Comparison of ENCODE assay signal across 19 cellular contexts in the genomic region with DNA sequence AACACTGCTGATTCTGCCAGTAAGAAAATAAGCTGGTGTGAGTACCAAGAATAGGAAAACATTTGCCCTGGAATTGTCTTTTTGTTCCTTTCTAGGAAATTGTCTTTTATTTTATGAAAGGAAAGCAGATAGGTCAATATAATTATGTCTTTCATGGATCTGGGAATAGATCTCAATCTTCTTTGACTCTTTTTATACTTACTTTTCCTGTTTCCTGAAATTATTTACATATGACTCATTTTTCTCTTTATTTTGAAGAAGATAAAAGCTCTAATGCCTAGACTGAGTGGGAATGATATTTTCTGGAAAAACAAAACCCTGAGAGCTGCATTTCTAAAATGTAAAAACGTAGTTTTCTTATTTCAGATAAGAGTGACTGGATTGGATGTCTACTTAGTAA.
A peak's percentile ranks its signal among the peaks of the same experiment; 100 is the strongest.
DNase-seq lines count a peak whose midpoint lies in the region; ATAC-seq, FAIRE-seq and TF ChIP-seq lines count a peak whose summit lies in the region.
"Had no signal": no experiment of that assay in that cellular context is flagged by ENCODE, and none has a peak within 500 bp of the region (broad histone marks: within the 10 kb centered on the region; RNA-seq: fewer than 3 reads in every experiment).

No MANE protein-coding gene starts in this region.

- intact Hi-C loops in PC-3 (cut with micrococcal nuclease): no loop called here

- peaks cover 2% of the 10 kb centered on the region for H3K27me3 Mint-ChIP-seq in endothelial cell (ENCODE audit: unreplicated experiment)
- H3K27me3 Mint-ChIP-seq in osteocyte (ENCODE audit: unreplicated experiment): no peaks in the 10 kb centered on the region
- no peaks in the 10 kb centered on the region for H3K27me3 Mint-ChIP-seq in activated T-cell treated with anti-CD3 and anti-CD28 coated beads, Interleukin-2, amount 50 U/mL, for 4 hours (ENCODE audit: low read depth)

- no peaks in the 10 kb centered on the region for H3F3A ChIP-seq in PC-3 (ENCODE audit: low read length, unreplicated experiment)

- H2AFZ ChIP-seq in PC-3 (ENCODE audit: low read length): no peak overlapping the region

- no peaks in the 10 kb centered on the region for H3K9me2 ChIP-seq in PC-3 (replicated peaks; ENCODE audit: low read length)

- H3K27ac Mint-ChIP-seq in endothelial cell (ENCODE audit: unreplicated experiment) (peak overlapping the region; percentile 0), osteocyte (ENCODE audit: unreplicated experiment) (peak overlapping the region; percentile 73)

- H3K79me2 ChIP-seq in PC-3 (ENCODE audit: low read length): no peaks in the 10 kb centered on the region

- FAIRE-seq in G401.6 (lab: Jason Lieb, UNC) (peak; percentile 11), HTR-8/SVneo (lab: Jason Lieb, UNC) (no peak)

- no peaks in the 10 kb centered on the region for H3K36me3 ChIP-seq in PC-3 (ENCODE audit: low read depth, low read length)
- H3K36me3 ChIP-seq in tibial nerve: peaks cover 0 to 41% (median 0%) of the 10 kb centered on the region in 3 donors
- H3K36me3 ChIP-seq: HAP-1 had no signal

- TF ChIP-seq EP300 in tibial nerve (IDR thresholded peaks at IDR 0.05): no peak

- H3K36me3 Mint-ChIP-seq in endothelial cell (ENCODE audit: low read depth, unreplicated experiment): no peaks in the 10 kb centered on the region
- peaks cover 22% of the 10 kb centered on the region for H3K36me3 Mint-ChIP-seq in osteocyte (ENCODE audit: unreplicated experiment)
- H3K36me3 Mint-ChIP-seq in activated T-cell treated with anti-CD3 and anti-CD28 coated beads, Interleukin-2, amount 50 U/mL, for 4 hours (ENCODE audit: insufficient read depth): peaks cover 42% of the 10 kb centered on the region

- H3K4me1 ChIP-seq in PC-3 (ENCODE audit: insufficient read depth, low read length) (peaks cover 14% of the 10 kb centered on the region), tibial nerve (no peaks in the 10 kb centered on the region)
- H3K4me1 ChIP-seq: HAP-1 had no signal

- peak overlapping the region; percentile 30; the same call in 1 of the 2 replicates for H3K4me2 ChIP-seq in PC-3 (ENCODE audit: low read length)

- DNase-seq in PC-3 (no peak), endothelial cell (ENCODE audit: low spot score) (no peak), osteocyte (ENCODE audit: extremely low spot score, unreplicated experiment) (no peak), tibial nerve (ENCODE audit: low spot score in 2 of 2) (no peak), HTR-8/SVneo (ENCODE audit: insufficient read length, low spot score) (no peak)
- DNase-seq in activated T-cell treated with anti-CD3 and anti-CD28 coated beads, Interleukin-2, amount 50 U/mL, for 4 hours: no peak
- DNase-seq: ACHN, C1 segment of cervical spinal cord, DMS79 treated with DMSO at 0.1 percent for 48 hours, GF-D8, NCI-H1105, NCI-H1694 treated with DMSO at 0.1 percent for 48 hours, NCI-H2107, NCI-H2227 treated with DMSO at 0.1 percent for 48 hours, NCI-H524 treated with DMSO at 0.1 percent for 48 hours, RPMI8226, SHP77 treated with DMSO at 0.1 percent for 48 hours had no signal

- H3K27ac ChIP-seq in PC-3 (ENCODE audit: low read length) (peak overlapping the region; percentile 36; the same call in 1 of the 2 replicates), tibial nerve (no peak overlapping the region)

- 67 to 86% methylated on average over 1 of the region's 1 CpG for WGBS in tibial nerve, 2 donors

- TF ChIP-seq POLR2A in tibial nerve (IDR thresholded peaks at IDR 0.05): no peak

- ATAC-seq in PC-3: peak; percentile 74
- ATAC-seq in activated T-cell treated with anti-CD3 and anti-CD28 coated beads, Interleukin-2, amount 50 U/mL, for 4 hours: no peak

- H3K9ac ChIP-seq in PC-3 (ENCODE audit: low read length): no peak overlapping the region

- CTCF ChIA-PET in PC-3 (lab: Charles Lee): no interaction called here

- H3K27me3 ChIP-seq in PC-3 (ENCODE audit: low read length) (no peaks in the 10 kb centered on the region), tibial nerve (no peaks in the 10 kb centered on the region)

- POLR2A ChIA-PET in PC-3 (lab: Charles Lee; ENCODE audit: unreplicated experiment): no interaction called here

- TF ChIP-seq CTCF in PC-3 (conservative IDR thresholded peaks at IDR 0.05; ENCODE audit: low read depth, low read length): no peak
- no peak for TF ChIP-seq CTCF in endothelial cell (IDR thresholded peaks at IDR 0.05; ENCODE audit: unreplicated experiment)
- no peak for TF ChIP-seq CTCF in osteocyte (IDR thresholded peaks at IDR 0.05)
- TF ChIP-seq CTCF in tibial nerve (IDR thresholded peaks at IDR 0.05): no peak

- H4K20me1 ChIP-seq in PC-3 (ENCODE audit: low read length): no peaks in the 10 kb centered on the region

- H3K9me3 Mint-ChIP-seq in endothelial cell (ENCODE audit: unreplicated experiment) (no peaks in the 10 kb centered on the region), osteocyte (ENCODE audit: unreplicated experiment) (no peaks in the 10 kb centered on the region)
- no peaks in the 10 kb centered on the region for H3K9me3 Mint-ChIP-seq in activated T-cell treated with anti-CD3 and anti-CD28 coated beads, Interleukin-2, amount 50 U/mL, for 4 hours

- no peaks in the 10 kb centered on the region for H3K9me3 ChIP-seq in PC-3 (ENCODE audit: low read length)
- no peaks in the 10 kb centered on the region for H3K9me3 ChIP-seq in tibial nerve
- H3K9me3 ChIP-seq: HAP-1 had no signal

- H3K4me3 Mint-ChIP-seq in endothelial cell (ENCODE audit: unreplicated experiment): no peak overlapping the region
- no peak overlapping the region for H3K4me3 Mint-ChIP-seq in osteocyte (ENCODE audit: unreplicated experiment)
- no peak overlapping the region for H3K4me3 Mint-ChIP-seq in activated T-cell treated with anti-CD3 and anti-CD28 coated beads, Interleukin-2, amount 50 U/mL, for 4 hours

- H3K4me3 ChIP-seq in PC-3 (ENCODE audit: low read length) (no peak overlapping the region), tibial nerve (no peak overlapping the region)
- H3K4me3 ChIP-seq: HAP-1 had no signal

- H3K4me1 Mint-ChIP-seq in endothelial cell (ENCODE audit: unreplicated experiment): peaks cover 7% of the 10 kb centered on the region
- peaks cover 18% of the 10 kb centered on the region for H3K4me1 Mint-ChIP-seq in osteocyte (ENCODE audit: unreplicated experiment)
- H3K4me1 Mint-ChIP-seq in activated T-cell treated with anti-CD3 and anti-CD28 coated beads, Interleukin-2, amount 50 U/mL, for 4 hours (ENCODE audit: low read depth): no peaks in the 10 kb centered on the region

- BruUV-seq in PC-3 (replicated peaks; lab: Mats Ljungman, UMichigan): no TSS peak
